ENCODE assay signal across 1 cellular context in genomic region chr2:53711271-53711780, GRCh38.
TF ChIP-seq lines count a peak whose summit lies in the region.

No MANE protein-coding gene starts in this region.

TF ChIP-seq in HCT116, 20 proteins besides CTCF, POLR2A, EP300 and RAD21 (continued from another document):
- TF ChIP-seq REST (IDR thresholded peaks at IDR 0.05; ENCODE audit: low read depth) (no peak), POLR2AphosphoS5 (IDR thresholded peaks at IDR 0.05; ENCODE audit: low read depth, low read length) (no peak), ZBTB33 (IDR thresholded peaks at IDR 0.05; ENCODE audit: extremely low read depth, insufficient replicate concordance, low read length) (no peak)
